8 cellular contexts compared by ENCODE assay signal in the genomic region with DNA sequence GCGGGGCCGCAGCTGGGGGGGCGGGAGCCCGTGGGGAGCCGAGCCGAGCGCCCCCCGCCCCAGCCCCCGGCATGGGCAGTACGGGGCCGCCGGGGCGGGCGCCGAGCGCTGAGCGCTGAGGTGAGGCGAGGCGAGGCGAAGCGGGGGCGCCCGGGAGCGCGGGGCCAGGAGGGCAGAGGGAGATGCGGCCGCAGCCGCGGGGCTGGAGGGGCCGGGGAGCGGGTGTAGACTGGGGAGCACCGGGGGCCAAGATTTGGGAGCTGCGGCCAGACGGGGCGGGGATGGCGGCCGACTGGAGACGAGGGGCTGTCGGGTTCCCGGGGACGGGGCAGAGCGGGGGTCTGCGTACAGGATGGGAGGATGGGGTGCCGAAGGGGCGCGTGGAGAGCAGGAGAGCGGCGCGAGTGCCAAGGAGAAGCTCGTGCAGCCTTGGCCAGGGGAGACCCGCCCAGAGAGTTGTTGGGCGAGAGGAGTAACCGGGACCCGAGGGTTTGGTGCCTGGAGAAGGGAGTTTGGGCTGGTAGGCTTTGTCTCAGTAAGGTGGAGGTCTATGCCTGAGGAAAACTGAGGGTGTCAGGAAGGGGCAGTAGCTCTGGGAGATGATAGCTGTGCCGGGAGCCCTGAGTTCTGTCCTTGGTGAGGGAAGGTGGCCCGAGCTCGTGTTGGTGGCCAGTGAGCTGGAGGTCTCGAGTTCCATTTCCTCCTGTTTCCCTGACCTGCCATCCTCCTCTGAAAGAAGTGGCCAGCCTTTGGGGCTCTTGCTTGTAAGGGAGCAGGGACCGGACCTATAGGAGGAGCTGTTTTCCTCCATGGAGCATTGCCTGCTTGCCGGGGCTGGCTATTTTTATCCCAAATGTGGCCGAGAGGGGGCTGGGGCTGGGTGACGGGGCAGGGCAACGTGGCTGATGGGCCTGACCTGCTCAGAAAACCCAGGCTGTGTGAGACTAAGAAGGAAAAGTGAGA. TPM values are rescaled to one million over a fixed set of nuclear protein-coding genes. Genes with fewer than 3 reads are reported as not detected.
A peak's percentile ranks its signal among the peaks of the same experiment; 100 is the strongest.
DNase-seq lines count a peak whose midpoint lies in the region; ATAC-seq and TF ChIP-seq lines count a peak whose summit lies in the region.

No MANE protein-coding gene starts in this region.

- in situ Hi-C loops in SK-MEL-5 (cut with HindIII; ENCODE audit: low pct_unique_long_range_greater_than_20kb, low sequenced_read_pairs), result no loop called here
- in situ Hi-C loops in gastrocnemius medialis (cut with MboI; ENCODE audit: low sequenced_read_pairs in 4 of 4), result no loop called here

- no peaks in the 10 kb centered on the region for H3K9me3 Mint-ChIP-seq in central memory CD8-positive, alpha-beta T cell

- H3K4me3 Mint-ChIP-seq in central memory CD8-positive, alpha-beta T cell, result peak overlapping the region; percentile 92

- H3K9ac ChIP-seq in DND-41 (ENCODE audit: low read depth, low read length), result peak overlapping the region; percentile 70

- H3K4me1 ChIP-seq in DND-41 (ENCODE audit: insufficient read depth, low read length) (peaks cover 50% of the 10 kb centered on the region), gastrocnemius medialis (peaks cover 21 to 28% of the 10 kb centered on the region in 2 donors)

- TF ChIP-seq CTCF in DND-41 (IDR thresholded peaks at IDR 0.05; ENCODE audit: borderline replicate concordance, extremely low read depth, low read length, poor library complexity, severe bottlenecking), result no peak
- TF ChIP-seq CTCF in gastrocnemius medialis (IDR thresholded peaks at IDR 0.05 in 4 of 5, conservative IDR thresholded peaks at IDR 0.05 in 1 of 5), result peak in 4 of 5 experiments; percentile 42 to 53 (median 50)

- ATAC-seq in DND-41 (ENCODE audit: insufficient read depth, low read depth) (peak; percentile 12; the same call in 2 of the 3 replicates), gastrocnemius medialis (peak; percentile 49 to 50), GM19455 (IDR thresholded peaks at IDR 0.05; ENCODE audit: unreplicated experiment) (no peak), HG03025 (IDR thresholded peaks at IDR 0.05; ENCODE audit: low FRiP score, unreplicated experiment) (no peak)
- ATAC-seq in central memory CD8-positive, alpha-beta T cell (replicated peaks; ENCODE audit: extremely low read depth, poor library complexity, severe bottlenecking), result peak; percentile 1

- H3K27ac ChIP-seq in DND-41 (ENCODE audit: low read length), result peak overlapping the region; percentile 44; the same call in 1 of the 2 replicates
- H3K27ac ChIP-seq in gastrocnemius medialis, result peak overlapping the region; percentile 43 to 80 (median 76)

- H3K27ac Mint-ChIP-seq in central memory CD8-positive, alpha-beta T cell (ENCODE audit: low read depth), result peak overlapping the region; percentile 95

- H3K9me3 ChIP-seq in DND-41 (ENCODE audit: insufficient read depth, low read length, severe bottlenecking), result no peaks in the 10 kb centered on the region
- no peaks in the 10 kb centered on the region for H3K9me3 ChIP-seq in gastrocnemius medialis

- H3K27me3 Mint-ChIP-seq in central memory CD8-positive, alpha-beta T cell, result peaks cover 17% of the 10 kb centered on the region

- peak overlapping the region; percentile 72 for H2AFZ ChIP-seq in DND-41 (ENCODE audit: low read depth, low read length)

- H3K27me3 ChIP-seq in DND-41 (ENCODE audit: insufficient read depth, low read length, poor library complexity), result no peaks in the 10 kb centered on the region
- peaks cover 27 to 29% (median 28%) of the 10 kb centered on the region in 3 donors for H3K27me3 ChIP-seq in gastrocnemius medialis

- peaks cover 58% of the 10 kb centered on the region for H3K4me1 Mint-ChIP-seq in central memory CD8-positive, alpha-beta T cell

- H3K36me3 ChIP-seq in DND-41 (ENCODE audit: insufficient read depth, low read length), result peaks cover 12% of the 10 kb centered on the region
- H3K36me3 ChIP-seq in gastrocnemius medialis, result no peaks in the 10 kb centered on the region

- H3K79me2 ChIP-seq in DND-41 (ENCODE audit: insufficient read depth, low read length), result peaks cover 13% of the 10 kb centered on the region

- peak overlapping the region; percentile 92 for H3K4me2 ChIP-seq in DND-41 (ENCODE audit: insufficient read depth, low read length)

- H3K4me3 ChIP-seq in DND-41 (ENCODE audit: low read depth in 1 of 2, low read length in 2 of 2) (peak overlapping the region; percentile 72 to 77; a peak in 3 of 4 replicates), gastrocnemius medialis (peak overlapping the region; percentile 48 to 58 (median 56))

- peak; percentile 16 to 24 for TF ChIP-seq POLR2A in gastrocnemius medialis (IDR thresholded peaks at IDR 0.05)

- no peak for DNase-seq in DND-41
- peak; percentile 81 for DNase-seq in HK-2 (ENCODE audit: unreplicated experiment)
- peak; percentile 92 for DNase-seq in SK-MEL-5 (ENCODE audit: low read depth, low spot score)
- DNase-seq in central memory CD8-positive, alpha-beta T cell (ENCODE audit: low spot score in 2 of 2), result no peak
- peak; percentile 88 for DNase-seq in iPS-NIHi7 (ENCODE audit: extremely low spot score)
- DNase-seq in gastrocnemius medialis, result peak; percentile 35 to 46

- intact Hi-C loops in gastrocnemius medialis (cut with DNase I; ENCODE audit: low total_unique reads), result loop anchor here (5.0 to 10.0 kb wide), 2 partner anchors 79 to 116 kb away; partner anchors contain the start of gene IL6R

- peaks cover 15% of the 10 kb centered on the region for H3K36me3 Mint-ChIP-seq in central memory CD8-positive, alpha-beta T cell (ENCODE audit: insufficient read depth)

- H4K20me1 ChIP-seq in DND-41 (ENCODE audit: insufficient read depth, low read length), result peaks cover 36% of the 10 kb centered on the region

RNA-seq across cellular contexts. Expression of gene ATP8B2, which starts 0.5 kb away (rescaled TPM):
- total RNA-seq in SK-MEL-5 (2014; rRNA removed; shearing (Covaris generic)), result 79.2 and 93.6 TPM in 2 replicates
- 166 and 205 TPM in 2 replicates for polyA plus RNA-seq in SK-MEL-5 (2015; cell fraction: cytosol; rRNA removed)
- 241 and 251 TPM in 2 replicates for polyA plus RNA-seq in SK-MEL-5 (2015; cell fraction: nucleus; rRNA removed)
- 10 to 100 TPM in 1 of 4 donors, 1 to 10 TPM in 3; 5.8 to 22.5 (median 7.2) TPM for total RNA-seq in gastrocnemius medialis

RNA-seq across cellular contexts. Expression of gene AQP10, which starts 5.0 kb away (rescaled TPM):
- not detected in 2 replicates for total RNA-seq in SK-MEL-5 (2014; rRNA removed; shearing (Covaris generic))
- not detected in 2 replicates for polyA plus RNA-seq in SK-MEL-5 (2015; cell fraction: cytosol; rRNA removed)
- polyA plus RNA-seq in SK-MEL-5 (2015; cell fraction: nucleus; rRNA removed), result not detected in 2 replicates
- not detected for total RNA-seq in gastrocnemius medialis

RNA-seq across cellular contexts. Expression of gene HAX1, which starts 53.4 kb away (rescaled TPM):
- total RNA-seq in SK-MEL-5 (2014; rRNA removed; shearing (Covaris generic)), result 320 and 364 TPM in 2 replicates
- 320 and 349 TPM in 2 replicates for polyA plus RNA-seq in SK-MEL-5 (2015; cell fraction: cytosol; rRNA removed)
- 445 and 447 TPM in 2 replicates for polyA plus RNA-seq in SK-MEL-5 (2015; cell fraction: nucleus; rRNA removed)
- 100 to 1,000 TPM; 145 to 205 (median 177) TPM for total RNA-seq in gastrocnemius medialis

Comparison
In these comparisons a context has a peak if more than half of its experiments do, and no peak if none do; other contexts are left out.
1. ATAC-seq: peak in DND-41 (single experiment), central memory CD8-positive, alpha-beta T cell (single experiment) and gastrocnemius medialis (2 of 2); none in GM19455 (single experiment) and HG03025 (single experiment).
2. DNase-seq: peak in HK-2 (single experiment), SK-MEL-5 (single experiment), iPS-NIHi7 (single experiment) and gastrocnemius medialis (2 of 2); none in DND-41 (single experiment) and central memory CD8-positive, alpha-beta T cell (0 of 2).